ENCODE assay signal across 18 cellular contexts in the genomic region with DNA sequence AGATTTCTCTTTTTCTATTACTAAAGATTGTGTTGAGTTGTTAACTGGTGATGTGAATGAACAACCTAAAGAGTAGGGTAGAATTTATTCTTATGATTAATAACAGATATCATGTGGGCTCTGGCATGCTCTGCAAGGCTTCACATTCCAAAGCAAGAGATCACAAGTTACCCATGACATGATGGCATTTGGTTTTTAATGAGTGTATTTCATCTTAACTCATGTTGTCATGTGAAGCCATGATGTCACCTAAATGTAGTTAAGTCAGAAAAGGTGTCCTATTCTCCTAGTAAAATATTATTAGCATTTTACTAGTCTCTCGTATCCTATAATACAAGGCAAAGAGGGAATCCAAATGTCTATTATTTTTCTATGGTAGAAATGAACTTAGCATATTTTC.
"Had no signal": no experiment of that assay in that cellular context is flagged by ENCODE, and none has a peak within 500 bp of the region (broad histone marks: within the 10 kb centered on the region; RNA-seq: fewer than 3 reads in every experiment).

No MANE protein-coding gene starts in this region.

- H3K27ac Mint-ChIP-seq: activated naive CD4-positive, alpha-beta T cell treated with anti-CD3 and anti-CD28 coated beads, Interleukin-2, amount 50 U/mL, for 24 hours; naive thymus-derived CD4-positive, alpha-beta T cell; neural progenitor cell; stimulated activated naive CD8-positive, alpha-beta T cell treated with anti-CD3 and anti-CD28 coated beads, Interleukin-15, Interleukin-2, amounts not matched to agents 100 ng/mL and 50 ng/mL, for 24 hours; T-helper 1 cell treated with Interleukin-12 subunit alpha and Interleukin-12 subunit beta and Interleukin-4 antibody, amounts not matched to agents 30 μg/mL and 1 μg/mL, for 36 hours; WTC11 had no signal

- H2AFZ ChIP-seq: neural progenitor cell had no signal

- H3K27ac ChIP-seq: ascending aorta, coronary artery, lower lobe of right lung, neural progenitor cell, transverse colon had no signal

- H3K27me3 Mint-ChIP-seq: stimulated activated naive CD8-positive, alpha-beta T cell treated with anti-CD3 and anti-CD28 coated beads, Interleukin-15, Interleukin-2, amounts not matched to agents 100 ng/mL and 50 ng/mL, for 24 hours had no signal

- H3K4me2 ChIP-seq: neural progenitor cell had no signal

- ATAC-seq: left lobe of liver; naive thymus-derived CD4-positive, alpha-beta T cell; WTC11 had no signal

- H3K36me3 Mint-ChIP-seq: activated naive CD4-positive, alpha-beta T cell treated with anti-CD3 and anti-CD28 coated beads, Interleukin-2, amount 50 U/mL, for 24 hours; neural progenitor cell had no signal

- H3K36me3 ChIP-seq: ascending aorta, esophagus squamous epithelium, lower lobe of right lung, neural progenitor cell, transverse colon had no signal

- H3K4me3 Mint-ChIP-seq: activated naive CD4-positive, alpha-beta T cell treated with anti-CD3 and anti-CD28 coated beads, Interleukin-2, amount 50 U/mL, for 24 hours; naive thymus-derived CD4-positive, alpha-beta T cell; neural progenitor cell; stimulated activated naive CD8-positive, alpha-beta T cell treated with anti-CD3 and anti-CD28 coated beads, Interleukin-15, Interleukin-2, amounts not matched to agents 100 ng/mL and 50 ng/mL, for 24 hours; T-helper 1 cell treated with Interleukin-12 subunit alpha and Interleukin-12 subunit beta and Interleukin-4 antibody, amounts not matched to agents 30 μg/mL and 1 μg/mL, for 36 hours; WTC11 had no signal

- H3K4me1 Mint-ChIP-seq: activated naive CD4-positive, alpha-beta T cell treated with anti-CD3 and anti-CD28 coated beads, Interleukin-2, amount 50 U/mL, for 24 hours; neural progenitor cell had no signal

- H3K4me1 ChIP-seq: ascending aorta, lower lobe of right lung, transverse colon had no signal

- DNase-seq: activated gamma-delta T cell treated with Interleukin-2 at 50 U/mL for 16 hours; activated T-cell treated with anti-CD3 and anti-CD28 coated beads, Interleukin-2, amount 50 U/mL, for 1 hour; esophagus squamous epithelium; kidney; lower lobe of right lung; naive thymus-derived CD4-positive, alpha-beta T cell; stimulated activated CD4-positive, alpha-beta T cell treated with anti-CD3 and anti-CD28 coated beads, Interleukin-4, amount 100 ng/mL, for 24 hours; substantia nigra; T1000 had no signal

- H3K9ac ChIP-seq: neural progenitor cell had no signal

- H3K27me3 ChIP-seq: ascending aorta, esophagus squamous epithelium, neural progenitor cell, transverse colon had no signal

- H3K9me3 ChIP-seq: ascending aorta, esophagus squamous epithelium, lower lobe of right lung, transverse colon had no signal

- H3K9me3 Mint-ChIP-seq: neural progenitor cell; stimulated activated naive CD8-positive, alpha-beta T cell treated with anti-CD3 and anti-CD28 coated beads, Interleukin-15, Interleukin-2, amounts not matched to agents 100 ng/mL and 50 ng/mL, for 24 hours had no signal

- H3K4me3 ChIP-seq: ascending aorta, coronary artery, esophagus squamous epithelium, lower lobe of right lung, neural progenitor cell, transverse colon had no signal
